1 cellular context compared by ENCODE assay signal in genomic region chr4:37662306-37662705, GRCh38.
TF ChIP-seq lines count a peak whose summit lies in the region.

No MANE protein-coding gene starts in this region.

TF ChIP-seq in WTC11, 78 proteins besides CTCF, POLR2A, EP300 and RAD21 (continued from another document):
- no peak for TF ChIP-seq ZMAT4 (CRISPR knock-in tag; IDR thresholded peaks at IDR 0.05)
- TF ChIP-seq GABPB1 (CRISPR knock-in tag; IDR thresholded peaks at IDR 0.05): no peak
- TF ChIP-seq E2F4 (CRISPR knock-in tag; IDR thresholded peaks at IDR 0.05; ENCODE audit: borderline replicate concordance, low read depth): no peak
